ENCODE assay signal across 32 cellular contexts in genomic region chr9:119596703-119597102, GRCh38.
DNase-seq lines count a peak whose midpoint lies in the region; ATAC-seq, FAIRE-seq and TF ChIP-seq lines count a peak whose summit lies in the region.
"Had no signal": no experiment of that assay in that cellular context is flagged by ENCODE, and none has a peak within 500 bp of the region (broad histone marks: within the 10 kb centered on the region; RNA-seq: fewer than 3 reads in every experiment).

No MANE protein-coding gene starts in this region.

- no peak for ATAC-seq in HepG2
- no peak for ATAC-seq in right lobe of liver
- ATAC-seq: A549; CD8-positive, alpha-beta T cell had no signal

- TF ChIP-seq POLR2A in HepG2 (IDR thresholded peaks at IDR 0.05; ENCODE audit: insufficient read depth in 1 of 2, low read depth in 2 of 2, low read length in 2 of 2) (no peak), right lobe of liver (IDR thresholded peaks at IDR 0.05) (no peak)

- no peaks in the 10 kb centered on the region for H3K36me3 ChIP-seq in HepG2 (replicated peaks in 1 of 2; ENCODE audit: control insufficient read depth in 1 of 2, insufficient read depth in 2 of 2, low read length in 2 of 2)
- no peaks in the 10 kb centered on the region for H3K36me3 ChIP-seq in right lobe of liver
- H3K36me3 ChIP-seq: BE2C; BLaER1; BLaER1 treated with 17β-estradiol and CSF1 and Interleukin-3, amounts not matched to agents 10 nM and 100 nM had no signal

- H3K27me3 ChIP-seq in HepG2 (ENCODE audit: control insufficient read depth in 1 of 2, insufficient read depth in 2 of 2, low read length in 2 of 2) (no peaks in the 10 kb centered on the region), right lobe of liver (no peaks in the 10 kb centered on the region)
- H3K27me3 ChIP-seq: BE2C; BLaER1; BLaER1 treated with 17β-estradiol and CSF1 and Interleukin-3, amounts not matched to agents 10 nM and 100 nM had no signal

- no peak overlapping the region for H3K4me2 ChIP-seq in HepG2 (ENCODE audit: low read depth, low read length)
- H3K4me2 ChIP-seq: A549; BLaER1; BLaER1 treated with 17β-estradiol and CSF1 and Interleukin-3, amounts not matched to agents 10 nM and 100 nM had no signal

- no peaks in the 10 kb centered on the region for H3K9me3 Mint-ChIP-seq in nephron progenitor cell
- H3K9me3 Mint-ChIP-seq in Calu3 (ENCODE audit: low read depth, unreplicated experiment), result peaks cover 8% of the 10 kb centered on the region
- H3K9me3 Mint-ChIP-seq: CD8-positive, alpha-beta T cell had no signal

- H3K9ac ChIP-seq in HepG2 (ENCODE audit: insufficient read depth, low read depth, low read length), result no peak overlapping the region
- H3K9ac ChIP-seq: BLaER1; BLaER1 treated with 17β-estradiol and CSF1 and Interleukin-3, amounts not matched to agents 10 nM and 100 nM had no signal

- TF ChIP-seq CTCF in HepG2 (CRISPR knock-in tag; IDR thresholded peaks at IDR 0.05), result no peak
- no peak for TF ChIP-seq CTCF in right lobe of liver (IDR thresholded peaks at IDR 0.05)
- TF ChIP-seq CTCF in nephron progenitor cell (IDR thresholded peaks at IDR 0.05), result no peak
- no peak for TF ChIP-seq CTCF in Calu3 (IDR thresholded peaks at IDR 0.05; ENCODE audit: unreplicated experiment)

- H3K27me3 Mint-ChIP-seq in nephron progenitor cell (ENCODE audit: low read depth, poor library complexity), result peaks cover 7% of the 10 kb centered on the region
- H3K27me3 Mint-ChIP-seq in Calu3 (ENCODE audit: unreplicated experiment), result no peaks in the 10 kb centered on the region
- H3K27me3 Mint-ChIP-seq: B cell; CD4-positive, alpha-beta memory T cell; CD4-positive, alpha-beta T cell; CD4-positive, CD25-positive, alpha-beta regulatory T cell; CD8-positive, alpha-beta memory T cell had no signal

- CTCF ChIA-PET in HepG2 (lab: Yijun Ruan, JAX; ENCODE audit: low intra/inter-chr PET ratio, low total read pairs) (no interaction called here), Calu3 (lab: Charles Lee) (no interaction called here)

- H3K27ac Mint-ChIP-seq in nephron progenitor cell (peak overlapping the region; percentile 24), Calu3 (ENCODE audit: unreplicated experiment) (no peak overlapping the region)
- H3K27ac Mint-ChIP-seq: B cell; CD14-positive monocyte; CD4-positive, alpha-beta memory T cell; CD4-positive, alpha-beta T cell; CD4-positive, CD25-positive, alpha-beta regulatory T cell; CD8-positive, alpha-beta T cell had no signal

- DNase-seq in HepG2 (ENCODE audit: low spot score) (no peak), right lobe of liver (no peak), nephron progenitor cell (no peak), Calu3 (no peak)
- DNase-seq: 8988T; ACHN; AML-193; BE2C; C1 segment of cervical spinal cord; Caco-2; CD4-positive, alpha-beta memory T cell; CD4-positive, alpha-beta T cell; CD4-positive, CD25-positive, alpha-beta regulatory T cell; CD8-positive, alpha-beta memory T cell; CD8-positive, alpha-beta T cell; COR-L47; DMS 273 treated with DMSO at 0.1 percent for 48 hours; DMS153; DMS53; DMS79; DMS79 treated with DMSO at 0.1 percent for 48 hours; DND-41; EL had no signal

- FAIRE-seq in HepG2 (lab: Jason Lieb, UNC), result no peak
- FAIRE-seq: A204.1, A549, D721Med had no signal

- H3K4me1 Mint-ChIP-seq in nephron progenitor cell (peaks cover 19% of the 10 kb centered on the region), Calu3 (ENCODE audit: low read depth, unreplicated experiment) (no peaks in the 10 kb centered on the region)
- H3K4me1 Mint-ChIP-seq: B cell; CD14-positive monocyte; CD4-positive, alpha-beta memory T cell; CD4-positive, CD25-positive, alpha-beta regulatory T cell; CD8-positive, alpha-beta memory T cell had no signal

- no peaks in the 10 kb centered on the region for H3K4me1 ChIP-seq in HepG2 (ENCODE audit: insufficient read depth, low read length)
- H3K4me1 ChIP-seq in right lobe of liver, result no peaks in the 10 kb centered on the region
- H3K4me1 ChIP-seq: A549, BE2C, BLaER1, Caco-2 had no signal

- H2AFZ ChIP-seq in HepG2 (ENCODE audit: low read length), result no peak overlapping the region

- no peaks in the 10 kb centered on the region for H3K9me3 ChIP-seq in HepG2 (ENCODE audit: low read length)
- no peaks in the 10 kb centered on the region for H3K9me3 ChIP-seq in right lobe of liver
- H3K9me3 ChIP-seq: A549; BE2C; BLaER1; BLaER1 treated with 17β-estradiol and CSF1 and Interleukin-3, amounts not matched to agents 10 nM and 100 nM; Caco-2 had no signal

- POLR2A ChIA-PET in HepG2 (lab: Yijun Ruan, JAX), result no interaction called here

- H4K20me1 ChIP-seq in HepG2 (ENCODE audit: insufficient read depth, low read length), result no peaks in the 10 kb centered on the region
- H4K20me1 ChIP-seq: BLaER1; BLaER1 treated with 17β-estradiol and CSF1 and Interleukin-3, amounts not matched to agents 10 nM and 100 nM had no signal

- H3K79me2 ChIP-seq in HepG2 (ENCODE audit: insufficient read depth, low read length), result no peaks in the 10 kb centered on the region

- H3K36me3 Mint-ChIP-seq in nephron progenitor cell (ENCODE audit: low read depth) (no peaks in the 10 kb centered on the region), Calu3 (ENCODE audit: insufficient read depth, unreplicated experiment) (no peaks in the 10 kb centered on the region)
- H3K36me3 Mint-ChIP-seq: CD14-positive monocyte; CD4-positive, alpha-beta memory T cell; CD4-positive, CD25-positive, alpha-beta regulatory T cell; CD8-positive, alpha-beta T cell had no signal

- BruUV-seq in HepG2 (replicated peaks; lab: Mats Ljungman, UMichigan), result no TSS peak
- no TSS peak for BruUV-seq in Calu3 (replicated peaks; lab: Mats Ljungman, UMichigan)

- TF ChIP-seq EP300 in HepG2 (IDR thresholded peaks at IDR 0.05; ENCODE audit: low read depth in 2 of 2, low read length in 2 of 2) (no peak), HepG2 (CRISPR knock-in tag; IDR thresholded peaks at IDR 0.05; ENCODE audit: borderline replicate concordance) (no peak)

- in situ Hi-C loops in HepG2 (cut with HindIII; ENCODE audit: extremely low pct_ligation_motif_present, low pct_unique_long_range_greater_than_20kb), result no loop called here

- TF ChIP-seq RAD21 in HepG2 (CRISPR knock-in tag; IDR thresholded peaks at IDR 0.05), result no peak

- H3K4me3 ChIP-seq in HepG2 (replicated peaks in 1 of 3; ENCODE audit: insufficient read depth in 1 of 3, low read depth in 2 of 3, low read length in 3 of 3) (no peak overlapping the region), right lobe of liver (no peak overlapping the region)
- H3K4me3 ChIP-seq: A549; BLaER1; BLaER1 treated with 17β-estradiol and CSF1 and Interleukin-3, amounts not matched to agents 10 nM and 100 nM had no signal

- intact Hi-C loops in HepG2 (cut with micrococcal nuclease; ENCODE audit: unreplicated experiment) (no loop called here), right lobe of liver (cut with DNase I) (no loop called here), Calu3 (cut with micrococcal nuclease; ENCODE audit: unreplicated experiment) (no loop called here)

- H3K4me3 Mint-ChIP-seq in nephron progenitor cell (no peak overlapping the region), Calu3 (ENCODE audit: low read depth, unreplicated experiment) (no peak overlapping the region)
- H3K4me3 Mint-ChIP-seq: B cell; CD14-positive monocyte; CD4-positive, alpha-beta memory T cell; CD4-positive, alpha-beta T cell; CD4-positive, CD25-positive, alpha-beta regulatory T cell; CD8-positive, alpha-beta memory T cell; CD8-positive, alpha-beta T cell had no signal

- no peak overlapping the region for H3K27ac ChIP-seq in HepG2 (ENCODE audit: extremely low read length, insufficient read depth, low read length)
- H3K27ac ChIP-seq in right lobe of liver, result no peak overlapping the region
- H3K27ac ChIP-seq: 22Rv1; A549; BLaER1; BLaER1 treated with 17β-estradiol and CSF1 and Interleukin-3, amounts not matched to agents 10 nM and 100 nM; C4-2B had no signal

- WGBS in HepG2 (ENCODE audit: low lambda C conversion rate), result 3% methylated on average over 4 of the region's 4 CpGs
- 50% methylated on average over 3 of the region's 4 CpGs for WGBS in right lobe of liver (ENCODE audit: insufficient coverage, low coverage, low lambda C conversion rate, missing lambda C conversion rate)

TF ChIP-seq in HepG2, 621 proteins besides CTCF, POLR2A, EP300 and RAD21:
- TF ChIP-seq NFKBIZ (CRISPR knock-in tag; IDR thresholded peaks at IDR 0.05) (no peak), MNT (IDR thresholded peaks at IDR 0.05) (peak; percentile 66), SNAPC2 (CRISPR knock-in tag; IDR thresholded peaks at IDR 0.05) (no peak)
